Comparison of ENCODE assay signal across 14 cellular contexts in the genomic region with DNA sequence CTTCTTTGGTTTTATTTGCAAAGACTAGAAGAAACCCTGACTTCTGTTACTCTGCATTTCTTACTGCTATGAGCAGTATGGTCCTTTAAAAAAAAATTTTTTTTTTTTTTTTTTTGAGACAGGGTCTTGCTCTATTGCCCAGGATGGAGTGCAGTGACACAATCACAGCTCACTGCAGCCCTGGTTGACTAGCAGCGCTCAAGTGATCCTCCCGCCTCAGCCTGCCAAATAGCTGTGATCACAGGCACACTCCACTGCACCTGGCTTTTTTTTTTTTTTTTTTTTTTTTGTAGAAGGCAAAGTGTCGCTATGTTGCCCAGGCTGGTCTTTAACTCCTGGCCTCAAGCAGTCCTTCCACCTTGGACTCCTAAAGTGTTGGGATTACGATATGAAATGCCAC.
"Had no signal": no experiment of that assay in that cellular context is flagged by ENCODE, and none has a peak within 500 bp of the region (broad histone marks: within the 10 kb centered on the region; RNA-seq: fewer than 3 reads in every experiment).

No MANE protein-coding gene starts in this region.

- H3K27me3 ChIP-seq: colonic mucosa, gastroesophageal sphincter, pancreas, sigmoid colon, spleen, upper lobe of right lung had no signal

- H3K9me3 Mint-ChIP-seq: stimulated activated naive CD8-positive, alpha-beta T cell treated with anti-CD3 and anti-CD28 coated beads, Interleukin-15, amount 100 ng/mL, for 72 hours had no signal

- H3K4me1 Mint-ChIP-seq: brain had no signal

- H3K4me3 ChIP-seq: colonic mucosa, gastroesophageal sphincter, pancreas, sigmoid colon, spleen, upper lobe of right lung had no signal

- H3K4me3 Mint-ChIP-seq: brain; stimulated activated naive CD8-positive, alpha-beta T cell treated with anti-CD3 and anti-CD28 coated beads, Interleukin-15, amount 100 ng/mL, for 72 hours had no signal

- H3K27ac ChIP-seq: colonic mucosa, gastroesophageal sphincter, pancreas, sigmoid colon, spleen, upper lobe of right lung had no signal

- ATAC-seq: gastroesophageal sphincter; left ventricle myocardium superior; pancreas; stimulated activated naive CD8-positive, alpha-beta T cell treated with anti-CD3 and anti-CD28 coated beads, Interleukin-15, amount 100 ng/mL, for 72 hours; upper lobe of right lung had no signal

- H3K9me3 ChIP-seq: colonic mucosa, gastroesophageal sphincter, pancreas, sigmoid colon, spleen, upper lobe of right lung had no signal

- H3K27ac Mint-ChIP-seq: brain; stimulated activated naive CD8-positive, alpha-beta T cell treated with anti-CD3 and anti-CD28 coated beads, Interleukin-15, amount 100 ng/mL, for 72 hours had no signal

- H3K27me3 Mint-ChIP-seq: activated naive CD8-positive, alpha-beta T cell; brain; stimulated activated naive CD8-positive, alpha-beta T cell treated with anti-CD3 and anti-CD28 coated beads, Interleukin-15, amount 100 ng/mL, for 72 hours had no signal

- H3K36me3 ChIP-seq: colonic mucosa, gastroesophageal sphincter, pancreas, sigmoid colon, upper lobe of right lung had no signal

- DNase-seq: activated effector memory CD4-positive, alpha-beta T cell treated with anti-CD3 and anti-CD28 coated beads, Interleukin-2, amount 50 U/mL, for 16 hours; central memory CD4-positive, alpha-beta T cell; colonic mucosa; left ventricle myocardium superior; midbrain; pancreas; sigmoid colon; spleen; stimulated activated naive CD8-positive, alpha-beta T cell treated with anti-CD3 and anti-CD28 coated beads, Interleukin-15, amount 100 ng/mL, for 72 hours; T-helper 9 cell; upper lobe of right lung had no signal

- H3K4me1 ChIP-seq: colonic mucosa, gastroesophageal sphincter, pancreas, sigmoid colon, spleen, upper lobe of right lung had no signal
